ENCODE assay signal across 13 cellular contexts in genomic region chr18:79953921-79954651, GRCh38. TPM values are rescaled to one million over a fixed set of nuclear protein-coding genes. Genes with fewer than 3 reads are reported as not detected.
DNase-seq lines count a peak whose midpoint lies in the region; ATAC-seq, FAIRE-seq and TF ChIP-seq lines count a peak whose summit lies in the region.
"Had no signal": no experiment of that assay in that cellular context is flagged by ENCODE, and none has a peak within 500 bp of the region (broad histone marks: within the 10 kb centered on the region; RNA-seq: fewer than 3 reads in every experiment).

No MANE protein-coding gene starts in this region.

- no peak overlapping the region for H3K27ac ChIP-seq in astrocyte (ENCODE audit: low read depth, low read length)
- peak overlapping the region; percentile 86 to 91 for H3K27ac ChIP-seq in mucosa of rectum (ENCODE audit: low read depth in 2 of 2, low read length in 2 of 2)
- H3K27ac ChIP-seq: BLaER1, body of pancreas, stomach had no signal

- H3K4me1 ChIP-seq in astrocyte (ENCODE audit: insufficient read depth, low read length) (peaks cover 7% of the 10 kb centered on the region), mucosa of rectum (ENCODE audit: control insufficient read depth in 2 of 2, insufficient read depth in 2 of 2, low read length in 2 of 2) (peaks cover 32 to 48% of the 10 kb centered on the region in 2 donors)

- peak; percentile 58 for DNase-seq in stimulated activated CD4-positive, alpha-beta T cell treated with anti-CD3 and anti-CD28 coated beads, Interleukin-1b, Interleukin-23, amount 100 ng/mL, for 48 hours
- no peak for DNase-seq in stimulated activated CD4-positive, alpha-beta T cell treated with anti-CD3 and anti-CD28 coated beads, Interleukin-4, amount 100 ng/mL, for 4 hours
- no peak for DNase-seq in astrocyte (ENCODE audit: low read depth)
- no peak for DNase-seq in natural killer cell treated with Interleukin-12 subunit alpha and Interleukin-12 subunit beta and Interleukin-15 and Interleukin-18, amount 100 ng/mL, for 72 hours (ENCODE audit: low spot score)
- no peak for DNase-seq in NCI-H2107 treated with DMSO at 0.1 percent for 48 hours (lab: John Stamatoyannopoulos, UW; ENCODE audit: unreplicated experiment)
- DNase-seq in NCI-H1930 (lab: John Stamatoyannopoulos, UW), result no peak
- DNase-seq: HCEC 1CT, NCI-H774 had no signal

- no peak overlapping the region for H3K4me3 ChIP-seq in astrocyte (ENCODE audit: insufficient read depth, low read depth, low read length)
- H3K4me3 ChIP-seq in mucosa of rectum (ENCODE audit: low read length in 2 of 2), result peak overlapping the region in 1 of 2 donors; percentile 30
- H3K4me3 ChIP-seq: BLaER1, body of pancreas, stomach had no signal

- peaks cover 4% of the 10 kb centered on the region for H3K9me3 Mint-ChIP-seq in astrocyte (ENCODE audit: unreplicated experiment)
- no peaks in the 10 kb centered on the region for H3K9me3 Mint-ChIP-seq in natural killer cell treated with Interleukin-12 subunit alpha and Interleukin-12 subunit beta and Interleukin-15 and Interleukin-18, amount 100 ng/mL, for 72 hours

- peaks cover 8% of the 10 kb centered on the region for H3K4me1 Mint-ChIP-seq in astrocyte (ENCODE audit: low read depth, unreplicated experiment)
- peaks cover 11 to 14% of the 10 kb centered on the region in 2 donors for H3K4me1 Mint-ChIP-seq in natural killer cell treated with Interleukin-12 subunit alpha and Interleukin-12 subunit beta and Interleukin-15 and Interleukin-18, amount 100 ng/mL, for 72 hours (ENCODE audit: low read depth in 2 of 2)

- no peak for ATAC-seq in natural killer cell treated with Interleukin-12 subunit alpha and Interleukin-12 subunit beta and Interleukin-15 and Interleukin-18, amount 100 ng/mL, for 72 hours
- no peak for ATAC-seq in GM18517 (IDR thresholded peaks at IDR 0.05; ENCODE audit: unreplicated experiment)
- ATAC-seq: body of pancreas had no signal

- H3K9me3 ChIP-seq in astrocyte (ENCODE audit: insufficient read depth, low read depth, low read length) (no peaks in the 10 kb centered on the region), mucosa of rectum (ENCODE audit: control insufficient read depth in 2 of 2, low read length in 2 of 2) (no peaks in the 10 kb centered on the region)
- H3K9me3 ChIP-seq: BLaER1, body of pancreas, stomach had no signal

- H3K79me2 ChIP-seq in astrocyte (ENCODE audit: insufficient read depth, low read length), result peaks cover 20% of the 10 kb centered on the region

- peaks cover 17% of the 10 kb centered on the region for H4K20me1 ChIP-seq in astrocyte (ENCODE audit: insufficient read depth, low read length)

- H3K27me3 ChIP-seq in astrocyte (ENCODE audit: insufficient read depth, low read length), result no peaks in the 10 kb centered on the region
- H3K27me3 ChIP-seq in mucosa of rectum (ENCODE audit: control insufficient read depth in 2 of 2, insufficient read depth in 2 of 2, low read length in 2 of 2), result no peaks in the 10 kb centered on the region
- H3K27me3 ChIP-seq: BLaER1, body of pancreas, stomach had no signal

- H3K36me3 Mint-ChIP-seq in astrocyte (ENCODE audit: low read depth, unreplicated experiment), result peaks cover 9% of the 10 kb centered on the region
- H3K36me3 Mint-ChIP-seq in natural killer cell treated with Interleukin-12 subunit alpha and Interleukin-12 subunit beta and Interleukin-15 and Interleukin-18, amount 100 ng/mL, for 72 hours, result no peaks in the 10 kb centered on the region

- H2AFZ ChIP-seq in astrocyte (ENCODE audit: low read depth, low read length), result no peak overlapping the region

- TF ChIP-seq CTCF in astrocyte (IDR thresholded peaks at IDR 0.05; ENCODE audit: insufficient read depth, low read depth, low read length), result no peak

- no peak overlapping the region for H3K4me2 ChIP-seq in astrocyte (ENCODE audit: low read length)
- H3K4me2 ChIP-seq: BLaER1 had no signal

- H3K27ac Mint-ChIP-seq in astrocyte (ENCODE audit: unreplicated experiment), result no peak overlapping the region
- no peak overlapping the region for H3K27ac Mint-ChIP-seq in natural killer cell treated with Interleukin-12 subunit alpha and Interleukin-12 subunit beta and Interleukin-15 and Interleukin-18, amount 100 ng/mL, for 72 hours

- no peaks in the 10 kb centered on the region for H3K36me3 ChIP-seq in astrocyte (ENCODE audit: insufficient read depth, low read length)
- peaks cover 0 to 2% of the 10 kb centered on the region in 2 donors for H3K36me3 ChIP-seq in mucosa of rectum (ENCODE audit: control insufficient read depth in 2 of 2, insufficient read depth in 2 of 2, low read length in 2 of 2)

- H3K4me3 Mint-ChIP-seq in astrocyte (ENCODE audit: unreplicated experiment), result peak overlapping the region; percentile 11
- no peak overlapping the region for H3K4me3 Mint-ChIP-seq in natural killer cell treated with Interleukin-12 subunit alpha and Interleukin-12 subunit beta and Interleukin-15 and Interleukin-18, amount 100 ng/mL, for 72 hours

- H3K9ac ChIP-seq in astrocyte (ENCODE audit: low read length), result no peak overlapping the region
- peak overlapping the region; percentile 9 to 46 for H3K9ac ChIP-seq in mucosa of rectum (ENCODE audit: low read depth in 1 of 2, low read length in 2 of 2)
- H3K9ac ChIP-seq: BLaER1 had no signal

- no peak for FAIRE-seq in astrocyte (lab: Jason Lieb, UNC)

- H3K27me3 Mint-ChIP-seq in astrocyte (ENCODE audit: low read depth, unreplicated experiment), result no peaks in the 10 kb centered on the region
- H3K27me3 Mint-ChIP-seq in natural killer cell treated with Interleukin-12 subunit alpha and Interleukin-12 subunit beta and Interleukin-15 and Interleukin-18, amount 100 ng/mL, for 72 hours, result no peaks in the 10 kb centered on the region

RNA-seq across cellular contexts. Expression of gene SLC66A2, which starts 2.6 kb away (rescaled TPM):
- total RNA-seq in astrocyte, result 25.3 and 27.6 TPM in 2 replicates
- 10 to 100 TPM; 23.8 to 28.1 TPM for total RNA-seq in natural killer cell treated with Interleukin-12 subunit alpha and Interleukin-12 subunit beta and Interleukin-15 and Interleukin-18, amount 100 ng/mL, for 72 hours

RNA-seq across cellular contexts. Expression of gene HSBP1L1, which starts 10.4 kb away (rescaled TPM):
- 3.8 and 6.1 TPM in 2 replicates for total RNA-seq in astrocyte
- total RNA-seq in natural killer cell treated with Interleukin-12 subunit alpha and Interleukin-12 subunit beta and Interleukin-15 and Interleukin-18, amount 100 ng/mL, for 72 hours, result 1 to 10 TPM; 1.2 to 6.2 TPM

RNA-seq across cellular contexts. Expression of gene TXNL4A, which starts 34.3 kb away (rescaled TPM):
- total RNA-seq in astrocyte, result 126 and 135 TPM in 2 replicates
- 100 to 1,000 TPM in 1 of 2 donors, 10 to 100 TPM in 1; 97.2 to 143 TPM for total RNA-seq in natural killer cell treated with Interleukin-12 subunit alpha and Interleukin-12 subunit beta and Interleukin-15 and Interleukin-18, amount 100 ng/mL, for 72 hours
